ENCODE assay signal across 8 cellular contexts in genomic region chr14:61456720-61457119, GRCh38.
DNase-seq lines count a peak whose midpoint lies in the region; TF ChIP-seq lines count a peak whose summit lies in the region.

No MANE protein-coding gene starts in this region.

- intact Hi-C loops in PC-9 (cut with micrococcal nuclease; ENCODE audit: unreplicated experiment) = loop anchor here (1.0 to 2.0 kb wide), 4 partner anchors 68 to 381 kb away; partner anchors contain the start of gene PRKCH
- intact Hi-C loops in esophagus squamous epithelium (cut with DNase I) = loop anchor here (5.0 to 10.0 kb wide), 2 partner anchors 162 to 381 kb away; no protein-coding TSS in a partner anchor
- intact Hi-C loops in testis (cut with DNase I; ENCODE audit: low total_unique reads) = no loop called here

- TF ChIP-seq CTCF in GM20000 (IDR thresholded peaks at IDR 0.05; ENCODE audit: extremely low read depth, missing control alignments) = peak; percentile 63
- TF ChIP-seq CTCF in PC-9 (conservative IDR thresholded peaks at IDR 0.05) = peak; percentile 94
- TF ChIP-seq CTCF in esophagus squamous epithelium (IDR thresholded peaks at IDR 0.05) = peak; percentile 83 to 88 (median 86)
- TF ChIP-seq CTCF in neural crest cell (conservative IDR thresholded peaks at IDR 0.05) = peak; percentile 87
- TF ChIP-seq CTCF in testis (IDR thresholded peaks at IDR 0.05) = peak; percentile 57 to 93 (median 80)

- no peaks in the 10 kb centered on the region for H3K36me3 Mint-ChIP-seq in neural crest cell (ENCODE audit: low read depth)

- H3K27ac ChIP-seq in PC-9 (no peak overlapping the region), esophagus squamous epithelium (no peak overlapping the region), testis (no peak overlapping the region)

- no peak overlapping the region for H3K4me3 Mint-ChIP-seq in neural crest cell

- H3K27me3 ChIP-seq in PC-9 (ENCODE audit: insufficient read depth, low read depth) (no peaks in the 10 kb centered on the region), esophagus squamous epithelium (no peaks in the 10 kb centered on the region), testis (no peaks in the 10 kb centered on the region)

- POLR2A ChIA-PET in PC-9 (lab: Charles Lee; ENCODE audit: unreplicated experiment) = no interaction called here

- no TSS peak for BruUV-seq in PC-9 (replicated peaks; lab: Mats Ljungman, UMichigan)

- no peaks in the 10 kb centered on the region for H4K20me1 ChIP-seq in PC-9 (ENCODE audit: insufficient read depth)

- no peaks in the 10 kb centered on the region for H3K9me2 ChIP-seq in PC-9 (ENCODE audit: insufficient read depth)

- no peaks in the 10 kb centered on the region for H3K79me2 ChIP-seq in PC-9 (ENCODE audit: low read depth)

- DNase-seq in COLO668 (lab: John Stamatoyannopoulos, UW; ENCODE audit: unreplicated experiment) (peak; percentile 89), GM20000 (ENCODE audit: low spot score) (peak; percentile 67), PC-9 (peak; percentile 65 to 72), esophagus squamous epithelium (lab: John Stamatoyannopoulos, UW) (no peak), neural crest cell (ENCODE audit: low read depth, low spot score) (peak; percentile 78), testis (peak; percentile 93)
- peak; percentile 79 for DNase-seq in Jurkat, Clone E6-1 (ENCODE audit: low read depth, low spot score)
- peak; percentile 72 for DNase-seq in activated T-cell treated with anti-CD3 and anti-CD28 coated beads, Interleukin-2, amount 50 U/mL, for 1 hour

- peaks cover 11% of the 10 kb centered on the region for H3K27me3 Mint-ChIP-seq in neural crest cell (ENCODE audit: low read depth)

- 31 to 32% methylated on average over 12 of the region's 12 CpGs for WGBS in esophagus squamous epithelium, 2 donors
- WGBS in testis, 2 donors = 48 to 54% methylated on average over 12 of the region's 12 CpGs

- no peaks in the 10 kb centered on the region for H3K9me3 Mint-ChIP-seq in neural crest cell

- H3K4me1 ChIP-seq in PC-9 (replicated peaks; ENCODE audit: insufficient read depth) = peaks cover 13% of the 10 kb centered on the region
- H3K4me1 ChIP-seq in esophagus squamous epithelium = peaks cover 0 to 9% (median 0%) of the 10 kb centered on the region in 3 donors
- no peaks in the 10 kb centered on the region for H3K4me1 ChIP-seq in testis

- H2AFZ ChIP-seq in PC-9 = no peak overlapping the region

- no peak overlapping the region for H3K4me3 ChIP-seq in Jurkat, Clone E6-1 (ENCODE audit: low read length)
- no peak overlapping the region for H3K4me3 ChIP-seq in PC-9
- H3K4me3 ChIP-seq in esophagus squamous epithelium = no peak overlapping the region
- no peak overlapping the region for H3K4me3 ChIP-seq in testis

- no peaks in the 10 kb centered on the region for H3K4me1 Mint-ChIP-seq in neural crest cell

- H3K4me2 ChIP-seq in PC-9 = no peak overlapping the region

- peaks cover 17% of the 10 kb centered on the region for H3K36me3 ChIP-seq in PC-9 (ENCODE audit: low read depth)
- H3K36me3 ChIP-seq in esophagus squamous epithelium = peaks cover 0 to 89% (median 12%) of the 10 kb centered on the region in 3 donors
- H3K36me3 ChIP-seq in testis (ENCODE audit: low read depth, missing control alignments) = no peaks in the 10 kb centered on the region

- H3K9me3 ChIP-seq in PC-9 (ENCODE audit: insufficient read depth, low read depth) (no peaks in the 10 kb centered on the region), esophagus squamous epithelium (no peaks in the 10 kb centered on the region), testis (no peaks in the 10 kb centered on the region)

- H3K27ac Mint-ChIP-seq in neural crest cell (ENCODE audit: unreplicated experiment) = no peak overlapping the region

- H3F3A ChIP-seq in PC-9 (ENCODE audit: insufficient read depth, low read depth) = peaks cover 22% of the 10 kb centered on the region; the same call in 1 of the 2 replicates

- CTCF ChIA-PET in PC-9 (lab: Charles Lee) = no interaction called here

- no peak for TF ChIP-seq POLR2A in esophagus squamous epithelium (IDR thresholded peaks at IDR 0.05)
- TF ChIP-seq POLR2A in testis (IDR thresholded peaks at IDR 0.05) = no peak
